8 cellular contexts compared by ENCODE assay signal in genomic region chr20:5065489-5066383, GRCh38. TPM values are rescaled to one million over a fixed set of nuclear protein-coding genes. Genes with fewer than 3 reads are reported as not detected.
A peak's percentile ranks its signal among the peaks of the same experiment; 100 is the strongest.
DNase-seq lines count a peak whose midpoint lies in the region; ATAC-seq, FAIRE-seq and TF ChIP-seq lines count a peak whose summit lies in the region.

No MANE protein-coding gene starts in this region.

- H3K4me3 ChIP-seq in fibroblast of the aortic adventitia (ENCODE audit: low read depth, low read length), result no peak overlapping the region
- H3K4me3 ChIP-seq in prostate gland, result no peak overlapping the region

- TF ChIP-seq POLR2A in prostate gland (IDR thresholded peaks at IDR 0.05), result no peak

- ATAC-seq in sciatic nerve, result no peak

- no peaks in the 10 kb centered on the region for H3K27me3 ChIP-seq in prostate gland (replicated peaks; ENCODE audit: insufficient read depth)

- WGBS in prostate gland, result 87% methylated on average over 15 of the region's 15 CpGs

- FAIRE-seq in GM19239 (lab: Jason Lieb, UNC), result no peak

- intact Hi-C loops in sciatic nerve (cut with DNase I) (no loop called here), prostate gland (cut with DNase I) (no loop called here)

- H3K36me3 ChIP-seq in prostate gland, result no peaks in the 10 kb centered on the region

- peak; percentile 99 for DNase-seq in H4 (ENCODE audit: low spot score)
- DNase-seq in RPMI7951 (ENCODE audit: low read depth), result peak; percentile 100
- peak; percentile 98 for DNase-seq in fibroblast of the aortic adventitia (ENCODE audit: low read depth)
- peak; percentile 63 for DNase-seq in sciatic nerve (ENCODE audit: low spot score)
- DNase-seq in GM19239 (ENCODE audit: insufficient read length, low spot score), result no peak
- DNase-seq in 8988T, result no peak
- no peak for DNase-seq in prostate gland (ENCODE audit: low spot score)
- DNase-seq in NCI-H2227 (lab: John Stamatoyannopoulos, UW; ENCODE audit: unreplicated experiment), result no peak

- no peaks in the 10 kb centered on the region for H3K9me3 ChIP-seq in prostate gland

- no peaks in the 10 kb centered on the region for H3K4me1 ChIP-seq in prostate gland (replicated peaks)

- TF ChIP-seq CTCF in fibroblast of the aortic adventitia (IDR thresholded peaks at IDR 0.05; ENCODE audit: insufficient read depth, low read length), result peak; percentile 1
- no peak for TF ChIP-seq CTCF in prostate gland (IDR thresholded peaks at IDR 0.05)

- H3K27ac ChIP-seq in prostate gland, result no peak overlapping the region

RNA-seq across cellular contexts. Expression of gene TMEM230, which starts 47.1 kb away (rescaled TPM):
- total RNA-seq in H4 (2014; rRNA removed; shearing (Covaris generic)), result 149 and 196 TPM in 2 replicates
- total RNA-seq in RPMI7951 (2014; rRNA removed; shearing (Covaris generic)), result 408 and 435 TPM in 2 replicates
- total RNA-seq in fibroblast of the aortic adventitia (ENCODE audit: low replicate concordance) (50.3 and 175 TPM in 2 replicates), sciatic nerve (85.5 TPM), prostate gland (100 to 1,000 TPM; 102 to 187 TPM)

RNA-seq across cellular contexts. Expression of gene PCNA, which starts 54.0 kb away (rescaled TPM):
- 510 and 571 TPM in 2 replicates for total RNA-seq in H4 (2014; rRNA removed; shearing (Covaris generic))
- total RNA-seq in RPMI7951 (2014; rRNA removed; shearing (Covaris generic)), result 755 and 819 TPM in 2 replicates
- 46.3 and 307 TPM in 2 replicates for total RNA-seq in fibroblast of the aortic adventitia (ENCODE audit: low replicate concordance)
- total RNA-seq in sciatic nerve, result 22.3 TPM
- total RNA-seq in prostate gland, result 10 to 100 TPM; 37.0 to 75.4 TPM

Comparison
In these comparisons a context has a peak if more than half of its experiments do, and no peak if none do; other contexts are left out.
1. DNase-seq: peak in H4 (single experiment), RPMI7951 (single experiment), fibroblast of the aortic adventitia (single experiment) and sciatic nerve (single experiment); none in GM19239 (single experiment), 8988T (single experiment), prostate gland (single experiment) and NCI-H2227 (single experiment).